ENCODE assay signal across 24 cellular contexts in genomic region chr11:63343130-63343529, GRCh38. TPM values are rescaled to one million over a fixed set of nuclear protein-coding genes. Genes with fewer than 3 reads are reported as not detected.
"Had no signal": no experiment of that assay in that cellular context is flagged by ENCODE, and none has a peak within 500 bp of the region (broad histone marks: within the 10 kb centered on the region; RNA-seq: fewer than 3 reads in every experiment).

No MANE protein-coding gene starts in this region.

- H3K27ac ChIP-seq: esophagus muscularis mucosa, neutrophil, psoas muscle, spleen, tibial nerve, upper lobe of right lung had no signal

- H3K36me3 ChIP-seq: esophagus muscularis mucosa, neutrophil, spleen, tibial nerve, upper lobe of right lung had no signal

- H3K9me3 ChIP-seq: esophagus muscularis mucosa, mucosa of descending colon, neutrophil, psoas muscle, spleen, upper lobe of right lung had no signal

- ATAC-seq: left ventricle myocardium superior; mucosa of descending colon; naive thymus-derived CD8-positive, alpha-beta T cell; psoas muscle; sciatic nerve; stimulated activated memory B cell treated with anti-CD40 and anti-IgM and Interleukin-4, amounts not matched to agents 10 μg/mL and 1 μg/mL and 100 μg/mL, for 72 hours; upper lobe of right lung had no signal

- H3K4me1 ChIP-seq: esophagus muscularis mucosa, psoas muscle, spleen, tibial nerve, upper lobe of right lung had no signal

- H3K27me3 ChIP-seq: esophagus muscularis mucosa, neutrophil, spleen, tibial nerve, upper lobe of right lung had no signal

- DNase-seq: effector memory CD4-positive, alpha-beta T cell; kidney; left cardiac atrium; left ventricle myocardium superior; mucosa of descending colon; naive thymus-derived CD8-positive, alpha-beta T cell; psoas muscle; retina; spleen; stimulated activated CD4-positive, alpha-beta T cell treated with anti-CD3 and anti-CD28 coated beads, Interleukin-15, amount 100 ng/mL, for 24 hours; stimulated activated CD4-positive, alpha-beta T cell treated with anti-CD3 and anti-CD28 coated beads, Interleukin-1b, Interleukin-23, amount 100 ng/mL, for 48 hours; stimulated activated CD4-positive, alpha-beta T cell treated with anti-CD3 and anti-CD28 coated beads, Interleukin-4, amount 100 ng/mL, for 24 hours; upper lobe of right lung had no signal

- H3K4me3 ChIP-seq: esophagus muscularis mucosa, mucosa of descending colon, psoas muscle, spleen, tibial nerve, upper lobe of right lung had no signal

- FAIRE-seq: endometrium, kidney had no signal

RNA-seq across cellular contexts. Expression of gene SLC22A9, which starts 26.5 kb away (rescaled TPM):
- total RNA-seq: esophagus muscularis mucosa; fibroblast of villous mesenchyme; kidney; left cardiac atrium; left ventricle myocardium superior; lung microvascular endothelial cell; mucosa of descending colon; naive thymus-derived CD8-positive, alpha-beta T cell; osteoblast; psoas muscle; sciatic nerve; skeletal muscle tissue; spleen; tibial nerve; upper lobe of right lung had no signal
- polyA plus RNA-seq: naive thymus-derived CD8-positive, alpha-beta T cell; neural cell; psoas muscle had no signal
